In genomic region chr17:82767041-82767754, GRCh38 we compare ENCODE assay signal across 8 cellular contexts. TPM values are rescaled to one million over a fixed set of nuclear protein-coding genes. Genes with fewer than 3 reads are reported as not detected.
DNase-seq lines count a peak whose midpoint lies in the region; ATAC-seq and TF ChIP-seq lines count a peak whose summit lies in the region.

No MANE protein-coding gene starts in this region.

- H3K9me3 ChIP-seq in AG04450 (ENCODE audit: control insufficient read depth, insufficient read depth, low read length) = no peaks in the 10 kb centered on the region; the same call in 1 of the 2 replicates
- no peaks in the 10 kb centered on the region for H3K9me3 ChIP-seq in RWPE2 (ENCODE audit: severe bottlenecking)
- no peaks in the 10 kb centered on the region for H3K9me3 ChIP-seq in effector memory CD4-positive, alpha-beta T cell (ENCODE audit: control insufficient read depth, low read length)

- POLR2A ChIA-PET in AG04450 (lab: Yijun Ruan, JAX) = no interaction called here

- no peaks in the 10 kb centered on the region for H3K27me3 ChIP-seq in AG04450 (ENCODE audit: control insufficient read depth, insufficient read depth, low read length)
- no peaks in the 10 kb centered on the region for H3K27me3 ChIP-seq in RWPE2 (ENCODE audit: insufficient read depth, poor library complexity, severe bottlenecking)
- H3K27me3 ChIP-seq in effector memory CD4-positive, alpha-beta T cell (replicated peaks; ENCODE audit: control insufficient read depth, insufficient read depth, low read length, poor library complexity, severe bottlenecking) = no peaks in the 10 kb centered on the region

- H3K4me3 ChIP-seq in AG04450 (ENCODE audit: low read depth, low read length) (no peak overlapping the region), RWPE2 (ENCODE audit: severe bottlenecking) (no peak overlapping the region), coronary artery (no peak overlapping the region)
- no peak overlapping the region for H3K4me3 ChIP-seq in effector memory CD4-positive, alpha-beta T cell (ENCODE audit: insufficient read depth, low read depth, low read length, poor library complexity, severe bottlenecking)

- no peak overlapping the region for H3K4me3 Mint-ChIP-seq in type B pancreatic cell

- no peak overlapping the region for H3K27ac Mint-ChIP-seq in type B pancreatic cell

- H3K27me3 Mint-ChIP-seq in type B pancreatic cell = no peaks in the 10 kb centered on the region

- ATAC-seq in RWPE2 (ENCODE audit: low read depth) (0 out of 3 replicates have a peak, but pooled peaks have one; percentile 21), HG03095 (IDR thresholded peaks at IDR 0.05; ENCODE audit: unreplicated experiment) (no peak)

- H3K9me3 Mint-ChIP-seq in type B pancreatic cell = no peaks in the 10 kb centered on the region

- H3K4me1 Mint-ChIP-seq in type B pancreatic cell (ENCODE audit: unreplicated experiment) = no peaks in the 10 kb centered on the region

- H3K4me1 ChIP-seq in RWPE2 (ENCODE audit: insufficient read depth, poor library complexity, severe bottlenecking) = no peaks in the 10 kb centered on the region
- H3K4me1 ChIP-seq in effector memory CD4-positive, alpha-beta T cell (ENCODE audit: control insufficient read depth, insufficient read depth, low read length, poor library complexity, severe bottlenecking) = peaks cover 3% of the 10 kb centered on the region

- peak; percentile 62 for TF ChIP-seq CTCF in AG04450 (IDR thresholded peaks at IDR 0.05; ENCODE audit: low read depth, low read length)
- peak; percentile 57 for TF ChIP-seq CTCF in GM13976 (IDR thresholded peaks at IDR 0.05; ENCODE audit: borderline replicate concordance, control extremely low read depth, extremely low read depth, insufficient read depth, missing control alignments)
- peak; percentile 58 for TF ChIP-seq CTCF in RWPE2 (IDR thresholded peaks at IDR 0.05; ENCODE audit: poor library complexity, severe bottlenecking)
- TF ChIP-seq CTCF in coronary artery (IDR thresholded peaks at IDR 0.05) = peak; percentile 32
- peak; percentile 79 for TF ChIP-seq CTCF in type B pancreatic cell (conservative IDR thresholded peaks at IDR 0.05)

- H3K36me3 ChIP-seq in RWPE2 (ENCODE audit: low read depth) = peaks cover 64% of the 10 kb centered on the region
- peaks cover 29% of the 10 kb centered on the region for H3K36me3 ChIP-seq in effector memory CD4-positive, alpha-beta T cell (ENCODE audit: control insufficient read depth, insufficient read depth, low read length)

- H3K27ac ChIP-seq in AG04450 (ENCODE audit: low read depth, low read length) (no peak overlapping the region), RWPE2 (ENCODE audit: poor library complexity, severe bottlenecking) (no peak overlapping the region), coronary artery (no peak overlapping the region)
- H3K27ac ChIP-seq in effector memory CD4-positive, alpha-beta T cell (ENCODE audit: insufficient read depth, low read length, poor library complexity, severe bottlenecking) = no peak overlapping the region

- no peak for DNase-seq in AG04450 (ENCODE audit: low read depth, low spot score)
- peak; percentile 70 for DNase-seq in GM13976 (ENCODE audit: low spot score)
- no peak for DNase-seq in RWPE2 (ENCODE audit: low spot score)
- no peak for DNase-seq in coronary artery (ENCODE audit: low spot score)
- peak; percentile 85 for DNase-seq in medulla oblongata (ENCODE audit: extremely low spot score)
- DNase-seq in type B pancreatic cell (ENCODE audit: extremely low spot score, unreplicated experiment) = no peak
- DNase-seq in effector memory CD4-positive, alpha-beta T cell = no peak

- in situ Hi-C loops in GM13976 (cut with MboI; ENCODE audit: low sequenced_read_pairs, unreplicated experiment) = loop anchor here (25.0 kb wide), 1 partner anchor 105 kb away; no protein-coding TSS in a partner anchor

- CTCF ChIA-PET in AG04450 (lab: Charles Lee) = interaction anchor here (1.3 to 2.2 kb wide), 4 partner anchors 8 to 98 kb away, joined by 4 to 10 read pairs (median 5); no protein-coding TSS in a partner anchor

- peaks cover 32% of the 10 kb centered on the region for H3K36me3 Mint-ChIP-seq in type B pancreatic cell

RNA-seq across cellular contexts. Expression of gene TBCD, which starts 15.3 kb away (rescaled TPM):
- polyA plus RNA-seq in AG04450 (2011; rRNA removed) = 28.5 and 39.8 TPM in 2 replicates
- 38.0 and 42.9 TPM in 2 replicates for polyA minus RNA-seq in AG04450 (2011; rRNA and poly(A)+ RNA removed)
- total RNA-seq in type B pancreatic cell (ENCODE audit: low replicate concordance) = 65.4 and 104 TPM in 2 replicates

RNA-seq across cellular contexts. Expression of gene FN3K, which starts 31.8 kb away (rescaled TPM):
- 1.6 TPM in 2 replicates for polyA plus RNA-seq in AG04450 (2011; rRNA removed)
- polyA minus RNA-seq in AG04450 (2011; rRNA and poly(A)+ RNA removed) = 1.9 and 2.0 TPM in 2 replicates
- total RNA-seq in type B pancreatic cell (ENCODE audit: low replicate concordance) = 30.3 and 31.3 TPM in 2 replicates

RNA-seq across cellular contexts. Expression of gene FN3KRP, which starts 50.7 kb away (rescaled TPM):
- polyA plus RNA-seq in AG04450 (2011; rRNA removed) = 15.1 and 16.4 TPM in 2 replicates
- polyA minus RNA-seq in AG04450 (2011; rRNA and poly(A)+ RNA removed) = 7.5 and 9.5 TPM in 2 replicates
- total RNA-seq in type B pancreatic cell (ENCODE audit: low replicate concordance) = 36.5 and 42.5 TPM in 2 replicates

Comparison
In these comparisons a context has a peak if more than half of its experiments do, and no peak if none do; other contexts are left out.
1. DNase-seq: peak in GM13976 (single experiment) and medulla oblongata (single experiment); none in AG04450 (single experiment), RWPE2 (single experiment), coronary artery (single experiment), type B pancreatic cell (single experiment) and effector memory CD4-positive, alpha-beta T cell (0 of 3).
2. Peak in every context shown above with its lines, with median percentiles within 50 percentile points of each other: CTCF ChIP-seq.